In the genomic region with DNA sequence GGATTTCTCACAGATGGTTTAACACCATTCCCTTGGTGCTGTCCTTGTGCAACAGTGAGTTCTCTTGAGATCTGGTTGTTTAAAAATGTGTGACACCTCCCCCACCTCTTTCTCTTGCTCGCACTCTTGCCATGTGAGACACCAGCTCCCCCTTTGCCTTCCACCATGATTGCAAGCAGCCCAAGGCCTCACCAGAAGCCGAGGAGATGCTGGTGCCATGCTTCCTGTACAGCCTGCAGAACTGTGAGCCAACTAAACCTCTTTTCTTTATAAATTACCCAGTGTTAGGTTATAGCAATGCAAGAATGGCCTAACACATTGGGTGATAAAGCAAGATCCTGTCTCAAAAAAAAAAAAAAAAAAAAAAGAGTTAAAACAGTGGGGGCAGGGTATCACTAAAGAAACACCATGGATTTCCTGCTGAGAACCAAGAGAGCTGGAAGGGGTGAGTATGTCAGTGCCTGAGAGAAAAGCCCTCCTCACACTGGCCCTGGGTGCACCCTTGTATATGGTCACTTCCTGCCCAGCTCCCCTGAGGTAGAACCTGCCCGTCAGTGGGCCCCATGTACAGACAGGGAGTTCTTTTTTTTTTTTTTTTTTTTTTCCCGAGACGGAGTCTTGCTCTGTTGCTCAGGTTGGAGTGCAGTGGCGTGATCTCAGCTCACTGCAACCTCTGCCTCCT, we compare ENCODE assay signal across 1 cellular context.
TF ChIP-seq lines count a peak whose summit lies in the region.

No MANE protein-coding gene starts in this region.

TF ChIP-seq in GM12878, 131 proteins besides CTCF, POLR2A, EP300 and RAD21:
- TF ChIP-seq, protein P1, sequence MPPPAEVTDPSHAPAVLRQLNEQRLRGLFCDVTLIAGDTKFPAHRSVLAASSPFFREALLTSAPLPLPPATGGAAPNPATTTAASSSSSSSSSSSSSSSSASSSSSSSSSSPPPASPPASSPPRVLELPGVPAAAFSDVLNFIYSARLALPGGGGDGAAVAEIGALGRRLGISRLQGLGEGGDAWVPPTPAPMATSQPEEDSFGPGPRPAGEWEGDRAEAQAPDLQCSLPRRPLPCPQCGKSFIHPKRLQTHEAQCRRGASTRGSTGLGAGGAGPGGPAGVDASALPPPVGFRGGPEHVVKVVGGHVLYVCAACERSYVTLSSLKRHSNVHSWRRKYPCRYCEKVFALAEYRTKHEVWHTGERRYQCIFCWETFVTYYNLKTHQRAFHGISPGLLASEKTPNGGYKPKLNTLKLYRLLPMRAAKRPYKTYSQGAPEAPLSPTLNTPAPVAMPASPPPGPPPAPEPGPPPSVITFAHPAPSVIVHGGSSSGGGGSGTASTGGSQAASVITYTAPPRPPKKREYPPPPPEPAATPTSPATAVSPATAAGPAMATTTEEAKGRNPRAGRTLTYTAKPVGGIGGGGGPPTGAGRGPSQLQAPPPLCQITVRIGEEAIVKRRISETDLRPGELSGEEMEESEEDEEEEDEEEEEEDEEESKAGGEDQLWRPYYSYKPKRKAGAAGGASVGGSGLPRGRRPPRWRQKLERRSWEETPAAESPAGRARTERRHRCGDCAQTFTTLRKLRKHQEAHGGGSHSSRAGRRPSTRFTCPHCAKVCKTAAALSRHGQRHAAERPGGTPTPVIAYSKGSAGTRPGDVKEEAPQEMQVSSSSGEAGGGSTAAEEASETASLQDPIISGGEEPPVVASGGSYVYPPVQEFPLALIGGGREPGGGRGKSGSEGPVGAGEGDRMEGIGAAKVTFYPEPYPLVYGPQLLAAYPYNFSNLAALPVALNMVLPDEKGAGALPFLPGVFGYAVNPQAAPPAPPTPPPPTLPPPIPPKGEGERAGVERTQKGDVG (CRISPR knock-in tag; IDR thresholded peaks at IDR 0.05) = no peak
- TF ChIP-seq FOS (IDR thresholded peaks at IDR 0.05; ENCODE audit: borderline replicate concordance, extremely low read depth, insufficient read length) (no peak), SRF (IDR thresholded peaks at IDR 0.05; ENCODE audit: low read depth in 2 of 2, low read length in 2 of 2) (0 out of 4 replicates have a peak, but pooled peaks of 1 of the 2 experiments have one; percentile 13)
